In genomic region chr2:148459300-148459891, GRCh38 we compare ENCODE assay signal across 22 cellular contexts.
DNase-seq lines count a peak whose midpoint lies in the region; ATAC-seq and TF ChIP-seq lines count a peak whose summit lies in the region.
"Had no signal": no experiment of that assay in that cellular context is flagged by ENCODE, and none has a peak within 500 bp of the region (broad histone marks: within the 10 kb centered on the region; RNA-seq: fewer than 3 reads in every experiment).

No MANE protein-coding gene starts in this region.

- ATAC-seq in GM19395 (IDR thresholded peaks at IDR 0.05; ENCODE audit: unreplicated experiment): peak; percentile 53
- ATAC-seq in effector memory CD8-positive, alpha-beta T cell (replicated peaks): no peak
- ATAC-seq in right lobe of liver: no peak
- ATAC-seq: Panc1; stimulated activated memory B cell treated with anti-CD40 and anti-IgM and Interleukin-4, amounts not matched to agents 10 μg/mL and 1 μg/mL and 100 μg/mL, for 72 hours had no signal

- H3K27ac ChIP-seq in right lobe of liver (no peak overlapping the region), mammary epithelial cell (ENCODE audit: insufficient read depth, low read depth, low read length) (no peak overlapping the region)
- H3K27ac ChIP-seq in CD8-positive, alpha-beta memory T cell (ENCODE audit: low read depth, low read length): no peak overlapping the region
- H3K27ac ChIP-seq: brain microvascular endothelial cell, esophagus muscularis mucosa, transverse colon had no signal

- no peaks in the 10 kb centered on the region for H4K20me1 ChIP-seq in mammary epithelial cell (ENCODE audit: insufficient read depth, low read length)

- H3K4me1 ChIP-seq in right lobe of liver: no peaks in the 10 kb centered on the region
- H3K4me1 ChIP-seq in mammary epithelial cell (ENCODE audit: insufficient read depth, low read length): no peaks in the 10 kb centered on the region
- no peaks in the 10 kb centered on the region for H3K4me1 ChIP-seq in CD8-positive, alpha-beta memory T cell (ENCODE audit: insufficient read depth, low read length)

- H3K4me2 ChIP-seq in mammary epithelial cell (ENCODE audit: insufficient read depth, low read depth, low read length): no peak overlapping the region

- peaks cover 11% of the 10 kb centered on the region for H3K36me3 Mint-ChIP-seq in effector memory CD8-positive, alpha-beta T cell (ENCODE audit: insufficient read depth)
- peaks cover 0 to 18% (median 17%) of the 10 kb centered on the region in 3 donors for H3K36me3 Mint-ChIP-seq in CD8-positive, alpha-beta memory T cell

- intact Hi-C loops in right lobe of liver (cut with DNase I) (no loop called here), mammary epithelial cell (cut with micrococcal nuclease) (no loop called here)

- DNase-seq in A172 (ENCODE audit: low spot score) (peak; percentile 1), NCI-H526 (lab: John Stamatoyannopoulos, UW) (peak; percentile 25 to 36), fibroblast of the aortic adventitia (ENCODE audit: low read depth) (peak; percentile 21), right lobe of liver (no peak), mammary epithelial cell (no peak)
- DNase-seq in effector memory CD8-positive, alpha-beta T cell: no peak
- no peak for DNase-seq in CD8-positive, alpha-beta memory T cell
- DNase-seq: activated T-cell treated with anti-CD3 and anti-CD28 coated beads, Interleukin-2, amount 50 U/mL, for 1 hour; brain microvascular endothelial cell; DMS153; islet precursor cell; mesendoderm; NCI-H748 treated with DMSO at 0.1 percent for 48 hours; stimulated activated CD4-positive, alpha-beta T cell treated with anti-CD3 and anti-CD28 coated beads, Interleukin-12 subunit alpha, Interleukin-12 subunit beta, amount 100 ng/mL, for 4 hours; transverse colon had no signal

- TF ChIP-seq CTCF in fibroblast of the aortic adventitia (IDR thresholded peaks at IDR 0.05; ENCODE audit: insufficient read depth, low read length) (no peak), right lobe of liver (IDR thresholded peaks at IDR 0.05) (no peak), mammary epithelial cell (conservative IDR thresholded peaks at IDR 0.05 in 1 of 2, IDR thresholded peaks at IDR 0.05 in 1 of 2; ENCODE audit: extremely low read depth in 1 of 2, insufficient read depth in 1 of 2, low read depth in 1 of 2, low read length in 2 of 2) (no peak)

- TF ChIP-seq POLR2A in right lobe of liver (IDR thresholded peaks at IDR 0.05): no peak

- in situ Hi-C loops in mammary epithelial cell (cut with MboI; ENCODE audit: low sequenced_read_pairs in 2 of 2): no loop called here

- CTCF ChIA-PET in mammary epithelial cell (lab: Charles Lee; ENCODE audit: low non-redundant PET): no interaction called here
- CTCF ChIA-PET in CD8-positive, alpha-beta memory T cell (lab: Charles Lee): interaction anchor here (1.4 kb wide), 1 partner anchor 50 kb away, joined by 4 read pairs; no protein-coding TSS in a partner anchor

- H3K9me3 ChIP-seq in right lobe of liver (no peaks in the 10 kb centered on the region), mammary epithelial cell (replicated peaks; ENCODE audit: insufficient read depth, low read length) (no peaks in the 10 kb centered on the region)
- H3K9me3 ChIP-seq in CD8-positive, alpha-beta memory T cell (ENCODE audit: low read length): no peaks in the 10 kb centered on the region
- H3K9me3 ChIP-seq: esophagus muscularis mucosa, transverse colon had no signal

- H3K4me1 Mint-ChIP-seq in effector memory CD8-positive, alpha-beta T cell (ENCODE audit: low read depth in 2 of 2): no peaks in the 10 kb centered on the region
- H3K4me1 Mint-ChIP-seq in CD8-positive, alpha-beta memory T cell: no peaks in the 10 kb centered on the region
- H3K4me1 Mint-ChIP-seq: activated naive CD4-positive, alpha-beta T cell treated with anti-CD3 and anti-CD28 coated beads, Interleukin-2, amount 50 U/mL, for 24 hours; CD14-positive monocyte; nephron; stimulated activated memory B cell treated with anti-CD40 and anti-IgM and Interleukin-4, amounts not matched to agents 10 μg/mL and 1 μg/mL and 100 μg/mL, for 72 hours had no signal

- H3K4me3 ChIP-seq in fibroblast of the aortic adventitia (ENCODE audit: low read depth, low read length): no peak overlapping the region
- H3K4me3 ChIP-seq in right lobe of liver: no peak overlapping the region
- H3K4me3 ChIP-seq in mammary epithelial cell (replicated peaks in 1 of 3; ENCODE audit: insufficient read depth in 1 of 3, low read depth in 2 of 3, low read length in 3 of 3): no peak overlapping the region
- no peak overlapping the region for H3K4me3 ChIP-seq in CD8-positive, alpha-beta memory T cell (ENCODE audit: low read length)
- H3K4me3 ChIP-seq: esophagus muscularis mucosa, transverse colon had no signal

- H2AFZ ChIP-seq in mammary epithelial cell (ENCODE audit: low read depth, low read length): no peak overlapping the region

- no peaks in the 10 kb centered on the region for H3K79me2 ChIP-seq in mammary epithelial cell (ENCODE audit: insufficient read depth, low read length)

- whole genome bisulfite sequencing in right lobe of liver (ENCODE audit: insufficient coverage, low coverage, low lambda C conversion rate, missing lambda C conversion rate): 64% methylated on average over 2 of the region's 2 CpGs
- 82% methylated on average over 2 of the region's 2 CpGs for WGBS in mammary epithelial cell (ENCODE audit: low coverage, missing lambda C conversion rate)

- POLR2A ChIA-PET in CD8-positive, alpha-beta memory T cell (lab: Charles Lee): no interaction called here

- BruUV-seq in mammary epithelial cell (replicated peaks; lab: Mats Ljungman, UMichigan): no TSS peak

- H3K27me3 ChIP-seq in right lobe of liver (no peaks in the 10 kb centered on the region), mammary epithelial cell (ENCODE audit: insufficient read depth, low read length) (no peaks in the 10 kb centered on the region)
- H3K27me3 ChIP-seq in CD8-positive, alpha-beta memory T cell (ENCODE audit: insufficient read depth, low read length, poor library complexity, severe bottlenecking): no peaks in the 10 kb centered on the region
- H3K27me3 ChIP-seq: brain microvascular endothelial cell, esophagus muscularis mucosa, transverse colon had no signal

- no peak overlapping the region for H3K27ac Mint-ChIP-seq in effector memory CD8-positive, alpha-beta T cell
- H3K27ac Mint-ChIP-seq in CD8-positive, alpha-beta memory T cell: no peak overlapping the region
- H3K27ac Mint-ChIP-seq: CD14-positive monocyte; stimulated activated memory B cell treated with anti-CD40 and anti-IgM and Interleukin-4, amounts not matched to agents 10 μg/mL and 1 μg/mL and 100 μg/mL, for 72 hours had no signal

- no peaks in the 10 kb centered on the region for H3K27me3 Mint-ChIP-seq in effector memory CD8-positive, alpha-beta T cell
- H3K27me3 Mint-ChIP-seq in CD8-positive, alpha-beta memory T cell: no peaks in the 10 kb centered on the region
- H3K27me3 Mint-ChIP-seq: activated naive CD4-positive, alpha-beta T cell treated with anti-CD3 and anti-CD28 coated beads, Interleukin-2, amount 50 U/mL, for 24 hours; stimulated activated memory B cell treated with anti-CD40 and anti-IgM and Interleukin-4, amounts not matched to agents 10 μg/mL and 1 μg/mL and 100 μg/mL, for 72 hours had no signal

- H3K4me3 Mint-ChIP-seq in effector memory CD8-positive, alpha-beta T cell: no peak overlapping the region
- no peak overlapping the region for H3K4me3 Mint-ChIP-seq in CD8-positive, alpha-beta memory T cell
- H3K4me3 Mint-ChIP-seq: activated naive CD4-positive, alpha-beta T cell treated with anti-CD3 and anti-CD28 coated beads, Interleukin-2, amount 50 U/mL, for 24 hours; CD14-positive monocyte; nephron; stimulated activated memory B cell treated with anti-CD40 and anti-IgM and Interleukin-4, amounts not matched to agents 10 μg/mL and 1 μg/mL and 100 μg/mL, for 72 hours had no signal

- H3K36me3 ChIP-seq in right lobe of liver (no peaks in the 10 kb centered on the region), mammary epithelial cell (ENCODE audit: insufficient read depth, low read length) (peaks cover 2% of the 10 kb centered on the region)
- H3K36me3 ChIP-seq in CD8-positive, alpha-beta memory T cell (ENCODE audit: insufficient read depth, low read length): no peaks in the 10 kb centered on the region
- H3K36me3 ChIP-seq: brain microvascular endothelial cell, transverse colon had no signal

- no peak overlapping the region for H3K9ac ChIP-seq in mammary epithelial cell (ENCODE audit: insufficient read depth, low read length)

- no peaks in the 10 kb centered on the region for H3K9me3 Mint-ChIP-seq in effector memory CD8-positive, alpha-beta T cell
- no peaks in the 10 kb centered on the region for H3K9me3 Mint-ChIP-seq in CD8-positive, alpha-beta memory T cell
- H3K9me3 Mint-ChIP-seq: activated naive CD4-positive, alpha-beta T cell treated with anti-CD3 and anti-CD28 coated beads, Interleukin-2, amount 50 U/mL, for 24 hours; nephron; stimulated activated memory B cell treated with anti-CD40 and anti-IgM and Interleukin-4, amounts not matched to agents 10 μg/mL and 1 μg/mL and 100 μg/mL, for 72 hours had no signal

- dilution Hi-C loops in mammary epithelial cell (cut with HindIII; ENCODE audit: low sequenced_read_pairs): no loop called here

Comparison
In these comparisons a context has a peak if more than half of its experiments do, and no peak if none do; other contexts are left out.
1. DNase-seq: peak in A172 (single experiment), NCI-H526 (2 of 2) and fibroblast of the aortic adventitia (single experiment); none in effector memory CD8-positive, alpha-beta T cell (0 of 3), right lobe of liver (0 of 3), mammary epithelial cell (single experiment) and CD8-positive, alpha-beta memory T cell (0 of 5).